Comparison of ENCODE assay signal across 3 cellular contexts in genomic region chr4:152773322-152773721, GRCh38.
TF ChIP-seq lines count a peak whose summit lies in the region.

No MANE protein-coding gene starts in this region.

TF ChIP-seq in A549, 52 proteins besides CTCF, POLR2A, EP300 and RAD21:
- TF ChIP-seq POLR2AphosphoS2 (conservative IDR thresholded peaks at IDR 0.05; ENCODE audit: low read length) (no peak), MAFK (IDR thresholded peaks at IDR 0.05; ENCODE audit: partially characterized antibody) (peak; percentile 80)
- TF ChIP-seq, protein P1, sequence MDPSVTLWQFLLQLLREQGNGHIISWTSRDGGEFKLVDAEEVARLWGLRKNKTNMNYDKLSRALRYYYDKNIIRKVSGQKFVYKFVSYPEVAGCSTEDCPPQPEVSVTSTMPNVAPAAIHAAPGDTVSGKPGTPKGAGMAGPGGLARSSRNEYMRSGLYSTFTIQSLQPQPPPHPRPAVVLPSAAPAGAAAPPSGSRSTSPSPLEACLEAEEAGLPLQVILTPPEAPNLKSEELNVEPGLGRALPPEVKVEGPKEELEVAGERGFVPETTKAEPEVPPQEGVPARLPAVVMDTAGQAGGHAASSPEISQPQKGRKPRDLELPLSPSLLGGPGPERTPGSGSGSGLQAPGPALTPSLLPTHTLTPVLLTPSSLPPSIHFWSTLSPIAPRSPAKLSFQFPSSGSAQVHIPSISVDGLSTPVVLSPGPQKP (IDR thresholded peaks at IDR 0.05; ENCODE audit: low read depth, low read length): no peak

TF ChIP-seq in IMR-90, 13 proteins besides CTCF, POLR2A, EP300 and RAD21:
- TF ChIP-seq CEBPB (IDR thresholded peaks at IDR 0.05; ENCODE audit: low read depth, low read length) (no peak), MAZ (IDR thresholded peaks at IDR 0.05; ENCODE audit: borderline replicate concordance, low read depth, low read length) (no peak), MXI1 (IDR thresholded peaks at IDR 0.05; ENCODE audit: borderline replicate concordance, low read depth, low read length) (no peak), MAFK (IDR thresholded peaks at IDR 0.05; ENCODE audit: low read depth, low read length) (peak; percentile 96), RFX5 (IDR thresholded peaks at IDR 0.05; ENCODE audit: low read depth, low read length) (no peak)
- TF ChIP-seq, protein P2, sequence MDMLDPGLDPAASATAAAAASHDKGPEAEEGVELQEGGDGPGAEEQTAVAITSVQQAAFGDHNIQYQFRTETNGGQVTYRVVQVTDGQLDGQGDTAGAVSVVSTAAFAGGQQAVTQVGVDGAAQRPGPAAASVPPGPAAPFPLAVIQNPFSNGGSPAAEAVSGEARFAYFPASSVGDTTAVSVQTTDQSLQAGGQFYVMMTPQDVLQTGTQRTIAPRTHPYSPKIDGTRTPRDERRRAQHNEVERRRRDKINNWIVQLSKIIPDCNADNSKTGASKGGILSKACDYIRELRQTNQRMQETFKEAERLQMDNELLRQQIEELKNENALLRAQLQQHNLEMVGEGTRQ (IDR thresholded peaks at IDR 0.05; ENCODE audit: low read depth, low read length): no peak
TF ChIP-seq in IMR-90: peak in this region for 1.

TF ChIP-seq in H1, 55 proteins besides CTCF, POLR2A, EP300 and RAD21:
- TF ChIP-seq MAFK (IDR thresholded peaks at IDR 0.05; ENCODE audit: low read depth, low read length) (peak; percentile 84), EGR1 (IDR thresholded peaks at IDR 0.05; ENCODE audit: borderline replicate concordance, low read depth, low read length) (no peak)
